Comparison of ENCODE assay signal across 1 cellular context in genomic region chr1:177256153-177256814, GRCh38.
TF ChIP-seq lines count a peak whose summit lies in the region.

No MANE protein-coding gene starts in this region.

TF ChIP-seq in HCT116, 20 proteins besides CTCF, POLR2A, EP300 and RAD21 (continued from another document):
- TF ChIP-seq REST (IDR thresholded peaks at IDR 0.05; ENCODE audit: low read depth), result no peak
